In genomic region chr3:184333190-184333589, GRCh38 we compare ENCODE assay signal across 1 cellular context.
TF ChIP-seq lines count a peak whose summit lies in the region.

No MANE protein-coding gene starts in this region.

TF ChIP-seq in K562, 482 proteins besides CTCF, POLR2A, EP300 and RAD21 (continued from another document and continues in another):
- TF ChIP-seq RREB1 (CRISPR knock-in tag; IDR thresholded peaks at IDR 0.05) = no peak
- no peak for TF ChIP-seq ZNF224 (CRISPR knock-in tag; IDR thresholded peaks at IDR 0.05)
- no peak for TF ChIP-seq ZBTB11 (CRISPR knock-in tag; IDR thresholded peaks at IDR 0.05)
- no peak for TF ChIP-seq ZNF280B (CRISPR knock-in tag; IDR thresholded peaks at IDR 0.05)
- TF ChIP-seq ARID1B (IDR thresholded peaks at IDR 0.05) = peak; percentile 69; the same call in 1 of the 2 replicates
- no peak for TF ChIP-seq MYBL2 (IDR thresholded peaks at IDR 0.05; ENCODE audit: low read depth)
- no peak for TF ChIP-seq MYBL2 (CRISPR knock-in tag; IDR thresholded peaks at IDR 0.05; ENCODE audit: borderline replicate concordance)
- no peak for TF ChIP-seq ZNF24 (IDR thresholded peaks at IDR 0.05)
- no peak for TF ChIP-seq NR2C2 (CRISPR knock-in tag; IDR thresholded peaks at IDR 0.05)
- TF ChIP-seq NR2C2 (tag; IDR thresholded peaks at IDR 0.05) = no peak
- TF ChIP-seq KLF13 (tag; IDR thresholded peaks at IDR 0.05; ENCODE audit: borderline replicate concordance, low read depth) = no peak
- no peak for TF ChIP-seq HOMEZ (CRISPR knock-in tag; IDR thresholded peaks at IDR 0.05)
- no peak for TF ChIP-seq PREB (CRISPR knock-in tag; IDR thresholded peaks at IDR 0.05)
- TF ChIP-seq SP2 (IDR thresholded peaks at IDR 0.05; ENCODE audit: extremely low read depth, low read depth, low read length, poor library complexity, severe bottlenecking) = no peak
- TF ChIP-seq FOXM1 (IDR thresholded peaks at IDR 0.05; ENCODE audit: low read depth) = no peak
- TF ChIP-seq FOXM1 (CRISPR knock-in tag; IDR thresholded peaks at IDR 0.05; ENCODE audit: low read depth) = no peak
- TF ChIP-seq ASH1L (IDR thresholded peaks at IDR 0.05; ENCODE audit: borderline replicate concordance, low read depth, partially characterized antibody) = no peak
- TF ChIP-seq SRSF9 (IDR thresholded peaks at IDR 0.05; ENCODE audit: borderline replicate concordance, low read depth, low read length) = no peak
- no peak for TF ChIP-seq ZNF79 (CRISPR knock-in tag; IDR thresholded peaks at IDR 0.05; ENCODE audit: low read depth)
- no peak for TF ChIP-seq RBM25 (IDR thresholded peaks at IDR 0.05; ENCODE audit: low read depth, low read length, severe bottlenecking)
- TF ChIP-seq KHSRP (IDR thresholded peaks at IDR 0.05) = no peak
- TF ChIP-seq JUNB (CRISPR knock-in tag; conservative IDR thresholded peaks at IDR 0.05) = no peak
- TF ChIP-seq NR2C1 (IDR thresholded peaks at IDR 0.05) = no peak
- TF ChIP-seq NR2C1 (tag; IDR thresholded peaks at IDR 0.05) = no peak
- TF ChIP-seq THRA (IDR thresholded peaks at IDR 0.05) = no peak
- no peak for TF ChIP-seq ZKSCAN1 (IDR thresholded peaks at IDR 0.05; ENCODE audit: low read depth, low read length)
- no peak for TF ChIP-seq TFAP4 (CRISPR knock-in tag; IDR thresholded peaks at IDR 0.05; ENCODE audit: borderline replicate concordance)
- no peak for TF ChIP-seq MTA3 (IDR thresholded peaks at IDR 0.05; ENCODE audit: borderline replicate concordance)
- TF ChIP-seq FOXP1 (CRISPR knock-in tag; IDR thresholded peaks at IDR 0.05) = no peak
- TF ChIP-seq GTF2A2 (tag; IDR thresholded peaks at IDR 0.05) = no peak
- TF ChIP-seq ZNF280A (IDR thresholded peaks at IDR 0.05; ENCODE audit: low read depth, partially characterized antibody) = no peak
- TF ChIP-seq ZBTB34 (CRISPR knock-in tag; IDR thresholded peaks at IDR 0.05) = no peak
- TF ChIP-seq E2F4 (CRISPR knock-in tag; IDR thresholded peaks at IDR 0.05; ENCODE audit: low read depth) = no peak
- TF ChIP-seq SIRT6 (IDR thresholded peaks at IDR 0.05; ENCODE audit: low read depth, low read length) = no peak
- TF ChIP-seq RBM22 (IDR thresholded peaks at IDR 0.05; ENCODE audit: low read depth, low read length, poor library complexity, severe bottlenecking) = no peak
- TF ChIP-seq ZNF140 (CRISPR knock-in tag; IDR thresholded peaks at IDR 0.05) = no peak
- TF ChIP-seq CBX3 (IDR thresholded peaks at IDR 0.05; ENCODE audit: borderline replicate concordance in 1 of 2, low read length in 2 of 2) = no peak
- no peak for TF ChIP-seq RFX7 (CRISPR knock-in tag; IDR thresholded peaks at IDR 0.05)
- TF ChIP-seq KLF1 (tag; IDR thresholded peaks at IDR 0.05) = no peak
- TF ChIP-seq XRCC5 (IDR thresholded peaks at IDR 0.05; ENCODE audit: low read depth, low read length) = no peak
- TF ChIP-seq HDAC1 (IDR thresholded peaks at IDR 0.05) = 0 out of 4 replicates have a peak, but pooled peaks of 1 of the 2 experiments have one; percentile 9
- TF ChIP-seq ZBTB43 (CRISPR knock-in tag; IDR thresholded peaks at IDR 0.05) = no peak
